ENCODE assay signal across 14 cellular contexts in genomic region chr22:42742940-42743339, GRCh38. TPM values are rescaled to one million over a fixed set of nuclear protein-coding genes. Genes with fewer than 3 reads are reported as not detected.
A peak's percentile ranks its signal among the peaks of the same experiment; 100 is the strongest.
DNase-seq lines count a peak whose midpoint lies in the region; ATAC-seq and TF ChIP-seq lines count a peak whose summit lies in the region.
"Had no signal": no experiment of that assay in that cellular context is flagged by ENCODE, and none has a peak within 500 bp of the region (broad histone marks: within the 10 kb centered on the region; RNA-seq: fewer than 3 reads in every experiment).

No MANE protein-coding gene starts in this region.

- H3K27ac ChIP-seq in colonic mucosa (peak overlapping the region; percentile 50), skeletal muscle tissue (ENCODE audit: low read depth, low read length) (peak overlapping the region; percentile 83)
- H3K27ac ChIP-seq: ovary had no signal

- peak overlapping the region in 1 of 2 donors; percentile 23 for H3K9ac ChIP-seq in colonic mucosa (ENCODE audit: low read depth in 2 of 2, low read length in 2 of 2)
- H3K9ac ChIP-seq in skeletal muscle tissue (ENCODE audit: low read depth in 1 of 3, low read length in 3 of 3), result peak overlapping the region in 2 of 3 donors; percentile 8 to 61

- no peak overlapping the region for H3K4me3 ChIP-seq in colonic mucosa
- peak overlapping the region in 1 of 3 donors; percentile 35 for H3K4me3 ChIP-seq in skeletal muscle tissue (ENCODE audit: low read length in 3 of 3)
- H3K4me3 ChIP-seq: ovary had no signal

- no peak for ATAC-seq in GM21786 (IDR thresholded peaks at IDR 0.05; ENCODE audit: unreplicated experiment)
- no peak for ATAC-seq in HG03565 (IDR thresholded peaks at IDR 0.05; ENCODE audit: unreplicated experiment)
- ATAC-seq: Panc1 had no signal

- H3K4me1 ChIP-seq in colonic mucosa, result no peaks in the 10 kb centered on the region
- peaks cover 8 to 11% (median 11%) of the 10 kb centered on the region in 3 donors for H3K4me1 ChIP-seq in skeletal muscle tissue (ENCODE audit: control insufficient read depth in 3 of 3, insufficient read depth in 3 of 3, low read length in 3 of 3)
- H3K4me1 ChIP-seq: BE2C had no signal

- no peaks in the 10 kb centered on the region for H3K9me3 ChIP-seq in colonic mucosa
- H3K9me3 ChIP-seq in skeletal muscle tissue (ENCODE audit: control insufficient read depth in 3 of 3, low read length in 3 of 3), result no peaks in the 10 kb centered on the region
- H3K9me3 ChIP-seq: BE2C, ovary had no signal

- intact Hi-C loops in colonic mucosa (cut with DNase I), result no loop called here

- H3K36me3 ChIP-seq in colonic mucosa (no peaks in the 10 kb centered on the region), skeletal muscle tissue (ENCODE audit: control insufficient read depth in 3 of 3, insufficient read depth in 3 of 3, low read length in 3 of 3) (no peaks in the 10 kb centered on the region)
- H3K36me3 ChIP-seq: BE2C, ovary had no signal

- DNase-seq in ELF-1 (ENCODE audit: low read depth, low spot score), result peak; percentile 58
- DNase-seq in colonic mucosa, result no peak
- peak; percentile 85 for DNase-seq in iPS-NIHi7 (ENCODE audit: extremely low spot score)
- no peak for DNase-seq in DMS79 (lab: John Stamatoyannopoulos, UW)
- DNase-seq in cerebellar nuclear complex (lab: John Stamatoyannopoulos, UW), result no peak
- DNase-seq: BE2C, GF-D8, KG1, substantia nigra had no signal

- no peak for TF ChIP-seq CTCF in colonic mucosa (IDR thresholded peaks at IDR 0.05)

- H3K27me3 ChIP-seq in colonic mucosa, result no peaks in the 10 kb centered on the region
- no peaks in the 10 kb centered on the region for H3K27me3 ChIP-seq in skeletal muscle tissue (ENCODE audit: control insufficient read depth in 3 of 3, insufficient read depth in 3 of 3, low read length in 3 of 3)
- H3K27me3 ChIP-seq: BE2C, ovary had no signal

RNA-seq across cellular contexts. Expression of gene A4GALT, which starts 22.3 kb away (rescaled TPM):
- total RNA-seq in colonic mucosa (1 to 10 TPM; 2.7 to 8.7 TPM), skeletal muscle tissue (18.3 TPM)

Comparison
In these comparisons a context has a peak if more than half of its experiments do, and no peak if none do; other contexts are left out.
1. DNase-seq: peak in ELF-1 (single experiment) and iPS-NIHi7 (single experiment); none in colonic mucosa (single experiment), DMS79 (single experiment) and cerebellar nuclear complex (0 of 2).